Comparison of ENCODE assay signal across 29 cellular contexts in genomic region chr11:15186146-15186545, GRCh38.
"Had no signal": no experiment of that assay in that cellular context is flagged by ENCODE, and none has a peak within 500 bp of the region (broad histone marks: within the 10 kb centered on the region; RNA-seq: fewer than 3 reads in every experiment).

No MANE protein-coding gene starts in this region.

- H3K4me1 ChIP-seq: adrenal gland, breast epithelium had no signal

- DNase-seq: activated B cell treated with CpG ODN at 0.5 μM for 24 hours; activated CD4-positive, alpha-beta T cell treated with anti-CD3 and anti-CD28 coated beads for 48 hours; activated CD4-positive, alpha-beta T cell treated with anti-CD3 and anti-CD28 coated beads, Interleukin-2, amount 50 U/mL, for 1 hour; activated CD4-positive, alpha-beta T cell treated with anti-CD3 and anti-CD28 coated beads, Interleukin-2, amount 50 U/mL, for 48 hours; activated CD8-positive, alpha-beta memory T cell treated with anti-CD3 and anti-CD28 coated beads for 24 hours; activated CD8-positive, alpha-beta T cell treated with anti-CD3 and anti-CD28 coated beads for 36 hours; activated effector memory CD4-positive, alpha-beta T cell treated with Interleukin-2 at 50 U/mL for 16 hours; activated gamma-delta T cell treated with Interleukin-2 at 50 U/mL for 16 hours; activated naive CD4-positive, alpha-beta T cell treated with anti-CD3 and anti-CD28 coated beads, Interleukin-2, amount 50 U/mL, for 16 hours; activated naive CD4-positive, alpha-beta T cell treated with Interleukin-2 at 50 U/mL for 16 hours; activated T-cell treated with anti-CD3 and anti-CD28 coated beads, Interleukin-2, amount 50 U/mL, for 4 hours; adrenal gland; amygdala; central memory CD4-positive, alpha-beta T cell; dorsolateral prefrontal cortex; effector memory CD4-positive, alpha-beta T cell; endodermal cell; head of caudate nucleus; T-helper 1 cell; T-helper 17 cell; T1000; WERI-Rb-1 had no signal

- ATAC-seq: activated CD4-positive, CD25-positive, alpha-beta regulatory T cell treated with anti-CD3 and anti-CD28 coated beads, Interleukin-2, amount 50 U/mL, for 24 hours; activated CD8-positive, alpha-beta T cell treated with anti-CD3 and anti-CD28 coated beads for 36 hours; activated T-cell treated with anti-CD3 and anti-CD28 coated beads, Interleukin-2, amount 50 U/mL, for 4 hours; activated T-helper 17 cell treated with anti-CD3 and anti-CD28 coated beads, Interleukin-2, amount 50 U/mL, for 72 hours; esophagus mucosa; T-helper 17 cell had no signal

- H3K27ac ChIP-seq: adrenal gland, ascending aorta, breast epithelium, cardiac muscle cell, coronary artery, dorsolateral prefrontal cortex, WERI-Rb-1 had no signal

- H3K27me3 ChIP-seq: adrenal gland, ascending aorta, breast epithelium, cardiac muscle cell had no signal

- H3K4me3 ChIP-seq: ascending aorta, breast epithelium, cardiac muscle cell, coronary artery, dorsolateral prefrontal cortex had no signal

- H3K9me3 ChIP-seq: adrenal gland, ascending aorta, breast epithelium had no signal

- H3K36me3 ChIP-seq: adrenal gland, ascending aorta, breast epithelium, cardiac muscle cell, WERI-Rb-1 had no signal
